Comparison of ENCODE assay signal across 2 cellular contexts in genomic region chr3:14962762-14963161, GRCh38.
A peak's percentile ranks its signal among the peaks of the same experiment; 100 is the strongest.
TF ChIP-seq lines count a peak whose summit lies in the region.

No MANE protein-coding gene starts in this region.

TF ChIP-seq in IMR-90, 13 proteins besides CTCF, POLR2A, EP300 and RAD21:
- no peak for TF ChIP-seq RFX5 (IDR thresholded peaks at IDR 0.05; ENCODE audit: low read depth, low read length)
- no peak for TF ChIP-seq RCOR1 (IDR thresholded peaks at IDR 0.05; ENCODE audit: insufficient replicate concordance, low read length)
- TF ChIP-seq MAFK (IDR thresholded peaks at IDR 0.05; ENCODE audit: low read depth, low read length), result peak; percentile 54
- TF ChIP-seq CEBPB (IDR thresholded peaks at IDR 0.05; ENCODE audit: low read depth, low read length), result no peak
- peak; percentile 60 for TF ChIP-seq BHLHE40 (IDR thresholded peaks at IDR 0.05; ENCODE audit: low read depth, low read length)
- no peak for TF ChIP-seq NFE2L2 (IDR thresholded peaks at IDR 0.05; ENCODE audit: low read depth, low read length)
- TF ChIP-seq MAZ (IDR thresholded peaks at IDR 0.05; ENCODE audit: borderline replicate concordance, low read depth, low read length), result no peak
- TF ChIP-seq FOS (IDR thresholded peaks at IDR 0.05; ENCODE audit: low read depth, low read length), result 0 out of 2 replicates have a peak, but pooled peaks have one; percentile 5
- TF ChIP-seq MXI1 (IDR thresholded peaks at IDR 0.05; ENCODE audit: borderline replicate concordance, low read depth, low read length), result no peak
- TF ChIP-seq, protein P1, sequence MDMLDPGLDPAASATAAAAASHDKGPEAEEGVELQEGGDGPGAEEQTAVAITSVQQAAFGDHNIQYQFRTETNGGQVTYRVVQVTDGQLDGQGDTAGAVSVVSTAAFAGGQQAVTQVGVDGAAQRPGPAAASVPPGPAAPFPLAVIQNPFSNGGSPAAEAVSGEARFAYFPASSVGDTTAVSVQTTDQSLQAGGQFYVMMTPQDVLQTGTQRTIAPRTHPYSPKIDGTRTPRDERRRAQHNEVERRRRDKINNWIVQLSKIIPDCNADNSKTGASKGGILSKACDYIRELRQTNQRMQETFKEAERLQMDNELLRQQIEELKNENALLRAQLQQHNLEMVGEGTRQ (IDR thresholded peaks at IDR 0.05; ENCODE audit: low read depth, low read length), result no peak
- no peak for TF ChIP-seq CHD1 (IDR thresholded peaks at IDR 0.05; ENCODE audit: low read depth, low read length)
- no peak for TF ChIP-seq SMC3 (IDR thresholded peaks at IDR 0.05; ENCODE audit: low read depth, low read length)
- no peak for TF ChIP-seq ELK1 (IDR thresholded peaks at IDR 0.05; ENCODE audit: borderline replicate concordance, low read depth, low read length)
TF ChIP-seq in IMR-90: peak in this region for 3.

TF ChIP-seq in K562, 482 proteins besides CTCF, POLR2A, EP300 and RAD21:
- TF ChIP-seq BCLAF1 (IDR thresholded peaks at IDR 0.05; ENCODE audit: borderline replicate concordance in 1 of 2, control insufficient read depth in 1 of 2, low read depth in 2 of 2, low read length in 1 of 2) (no peak), NR0B1 (IDR thresholded peaks at IDR 0.05; ENCODE audit: partially characterized antibody) (no peak), MED1 (CRISPR knock-in tag; IDR thresholded peaks at IDR 0.05; ENCODE audit: borderline replicate concordance) (no peak), ZNF316 (IDR thresholded peaks at IDR 0.05) (0 out of 2 replicates have a peak, but pooled peaks have one; percentile 27), CREBBP (IDR thresholded peaks at IDR 0.05; ENCODE audit: low read depth, low read length) (no peak), U2AF1 (optimal IDR thresholded peaks at IDR 0.05; ENCODE audit: low read depth, low read length) (no peak), BCL6 (CRISPR knock-in tag; IDR thresholded peaks at IDR 0.05) (no peak)
- TF ChIP-seq, protein P2, sequence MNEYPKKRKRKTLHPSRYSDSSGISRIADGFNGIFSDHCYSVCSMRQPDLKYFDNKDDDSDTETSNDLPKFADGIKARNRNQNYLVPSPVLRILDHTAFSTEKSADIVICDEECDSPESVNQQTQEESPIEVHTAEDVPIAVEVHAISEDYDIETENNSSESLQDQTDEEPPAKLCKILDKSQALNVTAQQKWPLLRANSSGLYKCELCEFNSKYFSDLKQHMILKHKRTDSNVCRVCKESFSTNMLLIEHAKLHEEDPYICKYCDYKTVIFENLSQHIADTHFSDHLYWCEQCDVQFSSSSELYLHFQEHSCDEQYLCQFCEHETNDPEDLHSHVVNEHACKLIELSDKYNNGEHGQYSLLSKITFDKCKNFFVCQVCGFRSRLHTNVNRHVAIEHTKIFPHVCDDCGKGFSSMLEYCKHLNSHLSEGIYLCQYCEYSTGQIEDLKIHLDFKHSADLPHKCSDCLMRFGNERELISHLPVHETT (CRISPR knock-in tag; conservative IDR thresholded peaks at IDR 0.05 in 1 of 2, IDR thresholded peaks at IDR 0.05 in 1 of 2), result no peak
- TF ChIP-seq, protein P3, sequence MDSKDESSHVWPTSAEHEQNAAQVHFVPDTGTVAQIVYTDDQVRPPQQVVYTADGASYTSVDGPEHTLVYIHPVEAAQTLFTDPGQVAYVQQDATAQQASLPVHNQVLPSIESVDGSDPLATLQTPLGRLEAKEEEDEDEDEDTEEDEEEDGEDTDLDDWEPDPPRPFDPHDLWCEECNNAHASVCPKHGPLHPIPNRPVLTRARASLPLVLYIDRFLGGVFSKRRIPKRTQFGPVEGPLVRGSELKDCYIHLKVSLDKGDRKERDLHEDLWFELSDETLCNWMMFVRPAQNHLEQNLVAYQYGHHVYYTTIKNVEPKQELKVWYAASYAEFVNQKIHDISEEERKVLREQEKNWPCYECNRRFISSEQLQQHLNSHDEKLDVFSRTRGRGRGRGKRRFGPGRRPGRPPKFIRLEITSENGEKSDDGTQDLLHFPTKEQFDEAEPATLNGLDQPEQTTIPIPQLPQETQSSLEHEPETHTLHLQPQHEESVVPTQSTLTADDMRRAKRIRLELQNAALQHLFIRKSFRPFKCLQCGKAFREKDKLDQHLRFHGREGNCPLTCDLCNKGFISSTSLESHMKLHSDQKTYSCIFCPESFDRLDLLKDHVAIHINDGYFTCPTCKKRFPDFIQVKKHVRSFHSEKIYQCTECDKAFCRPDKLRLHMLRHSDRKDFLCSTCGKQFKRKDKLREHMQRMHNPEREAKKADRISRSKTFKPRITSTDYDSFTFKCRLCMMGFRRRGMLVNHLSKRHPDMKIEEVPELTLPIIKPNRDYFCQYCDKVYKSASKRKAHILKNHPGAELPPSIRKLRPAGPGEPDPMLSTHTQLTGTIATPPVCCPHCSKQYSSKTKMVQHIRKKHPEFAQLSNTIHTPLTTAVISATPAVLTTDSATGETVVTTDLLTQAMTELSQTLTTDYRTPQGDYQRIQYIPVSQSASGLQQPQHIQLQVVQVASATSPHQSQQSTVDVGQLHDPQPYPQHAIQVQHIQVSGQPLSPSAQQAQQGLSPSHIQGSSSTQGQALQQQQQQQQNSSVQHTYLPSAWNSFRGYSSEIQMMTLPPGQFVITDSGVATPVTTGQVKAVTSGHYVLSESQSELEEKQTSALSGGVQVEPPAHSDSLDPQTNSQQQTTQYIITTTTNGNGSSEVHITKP (IDR thresholded peaks at IDR 0.05; ENCODE audit: partially characterized antibody), result peak; percentile 84
